ENCODE assay signal across 1 cellular context in the genomic region with DNA sequence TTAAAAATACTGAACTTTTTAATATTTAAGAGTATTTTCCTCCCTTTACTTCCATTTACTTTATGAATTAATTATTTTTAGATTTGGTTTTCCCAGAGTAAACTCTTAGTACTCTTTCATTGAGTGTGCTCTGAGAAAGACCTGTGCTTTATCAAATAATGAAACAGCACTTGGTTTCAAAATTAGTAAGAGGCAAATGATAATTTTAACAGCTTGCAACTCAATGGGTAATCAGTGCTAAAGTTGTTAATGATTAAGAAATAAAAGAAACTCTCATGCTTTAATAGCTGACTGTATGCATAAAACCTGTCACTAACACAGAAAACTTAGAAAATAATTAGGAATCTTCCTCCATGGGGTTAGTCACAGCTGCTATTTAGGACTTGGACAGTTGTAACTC.
TF ChIP-seq lines count a peak whose summit lies in the region.

No MANE protein-coding gene starts in this region.

TF ChIP-seq in SK-N-SH, 30 proteins besides CTCF, POLR2A, EP300 and RAD21 (continued from another document):
- TF ChIP-seq CHD2 (IDR thresholded peaks at IDR 0.05; ENCODE audit: low read length, partially characterized antibody), result no peak
- no peak for TF ChIP-seq FOXM1 (IDR thresholded peaks at IDR 0.05; ENCODE audit: low read depth)
- TF ChIP-seq, protein P1, sequence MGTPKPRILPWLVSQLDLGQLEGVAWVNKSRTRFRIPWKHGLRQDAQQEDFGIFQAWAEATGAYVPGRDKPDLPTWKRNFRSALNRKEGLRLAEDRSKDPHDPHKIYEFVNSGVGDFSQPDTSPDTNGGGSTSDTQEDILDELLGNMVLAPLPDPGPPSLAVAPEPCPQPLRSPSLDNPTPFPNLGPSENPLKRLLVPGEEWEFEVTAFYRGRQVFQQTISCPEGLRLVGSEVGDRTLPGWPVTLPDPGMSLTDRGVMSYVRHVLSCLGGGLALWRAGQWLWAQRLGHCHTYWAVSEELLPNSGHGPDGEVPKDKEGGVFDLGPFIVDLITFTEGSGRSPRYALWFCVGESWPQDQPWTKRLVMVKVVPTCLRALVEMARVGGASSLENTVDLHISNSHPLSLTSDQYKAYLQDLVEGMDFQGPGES (IDR thresholded peaks at IDR 0.05; ENCODE audit: low read depth, low read length), result no peak
- no peak for TF ChIP-seq RXRA (IDR thresholded peaks at IDR 0.05; ENCODE audit: borderline replicate concordance, low read depth)
- TF ChIP-seq, protein P2, sequence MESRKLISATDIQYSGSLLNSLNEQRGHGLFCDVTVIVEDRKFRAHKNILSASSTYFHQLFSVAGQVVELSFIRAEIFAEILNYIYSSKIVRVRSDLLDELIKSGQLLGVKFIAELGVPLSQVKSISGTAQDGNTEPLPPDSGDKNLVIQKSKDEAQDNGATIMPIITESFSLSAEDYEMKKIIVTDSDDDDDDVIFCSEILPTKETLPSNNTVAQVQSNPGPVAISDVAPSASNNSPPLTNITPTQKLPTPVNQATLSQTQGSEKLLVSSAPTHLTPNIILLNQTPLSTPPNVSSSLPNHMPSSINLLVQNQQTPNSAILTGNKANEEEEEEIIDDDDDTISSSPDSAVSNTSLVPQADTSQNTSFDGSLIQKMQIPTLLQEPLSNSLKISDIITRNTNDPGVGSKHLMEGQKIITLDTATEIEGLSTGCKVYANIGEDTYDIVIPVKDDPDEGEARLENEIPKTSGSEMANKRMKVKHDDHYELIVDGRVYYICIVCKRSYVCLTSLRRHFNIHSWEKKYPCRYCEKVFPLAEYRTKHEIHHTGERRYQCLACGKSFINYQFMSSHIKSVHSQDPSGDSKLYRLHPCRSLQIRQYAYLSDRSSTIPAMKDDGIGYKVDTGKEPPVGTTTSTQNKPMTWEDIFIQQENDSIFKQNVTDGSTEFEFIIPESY (IDR thresholded peaks at IDR 0.05; ENCODE audit: borderline replicate concordance, low read depth), result no peak
- no peak for TF ChIP-seq NFIC (IDR thresholded peaks at IDR 0.05; ENCODE audit: borderline replicate concordance)
- TF ChIP-seq NRF1 (IDR thresholded peaks at IDR 0.05; ENCODE audit: low read depth, low read length), result no peak
- TF ChIP-seq, protein P3, sequence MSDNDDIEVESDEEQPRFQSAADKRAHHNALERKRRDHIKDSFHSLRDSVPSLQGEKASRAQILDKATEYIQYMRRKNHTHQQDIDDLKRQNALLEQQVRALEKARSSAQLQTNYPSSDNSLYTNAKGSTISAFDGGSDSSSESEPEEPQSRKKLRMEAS (IDR thresholded peaks at IDR 0.05; ENCODE audit: low read depth), result no peak
- TF ChIP-seq GABPA (IDR thresholded peaks at IDR 0.05; ENCODE audit: low read depth), result no peak
- TF ChIP-seq MEF2A (IDR thresholded peaks at IDR 0.05; ENCODE audit: borderline replicate concordance, low read depth), result no peak
- no peak for TF ChIP-seq MXI1 (IDR thresholded peaks at IDR 0.05; ENCODE audit: low read depth, low read length)
- no peak for TF ChIP-seq GATA2 (CRISPR knock-in tag; IDR thresholded peaks at IDR 0.05)
- no peak for TF ChIP-seq YY1 (IDR thresholded peaks at IDR 0.05; ENCODE audit: low read depth)
